1 cellular context compared by ENCODE assay signal in the genomic region with DNA sequence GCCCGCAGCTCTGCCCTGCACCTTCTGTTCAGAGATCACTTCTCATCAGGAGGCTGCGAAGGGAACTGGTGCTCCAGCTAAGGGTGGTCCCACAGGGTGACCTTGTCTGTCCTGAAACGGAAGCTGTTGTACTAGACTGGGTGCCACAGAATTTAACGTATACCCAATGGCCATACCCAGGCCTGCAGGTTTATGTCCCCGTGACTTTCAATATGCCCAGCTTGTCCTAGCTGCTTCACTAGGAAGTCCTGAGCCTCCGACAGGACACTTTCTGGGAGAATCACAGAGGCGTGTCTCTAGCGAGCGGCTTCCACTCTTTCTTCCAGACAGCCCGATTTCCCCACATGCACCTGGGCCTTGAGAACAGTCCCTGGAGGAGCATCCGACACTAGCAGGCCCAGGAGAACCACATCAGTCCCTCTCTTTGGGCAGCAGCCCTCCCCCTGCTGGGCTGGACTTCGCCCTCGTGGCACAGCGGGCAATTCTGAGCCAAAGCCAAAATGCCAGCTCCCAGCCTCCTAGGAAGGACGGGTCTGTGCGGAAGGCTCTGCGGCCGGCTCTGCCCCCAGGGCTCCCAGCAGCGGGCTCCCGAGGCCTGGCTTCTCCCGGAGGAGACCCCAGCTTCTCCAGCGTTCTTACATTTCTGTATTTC.
TF ChIP-seq lines count a peak whose summit lies in the region.

No MANE protein-coding gene starts in this region.

TF ChIP-seq in H1, 55 proteins besides CTCF, POLR2A, EP300 and RAD21:
- TF ChIP-seq, protein P1, sequence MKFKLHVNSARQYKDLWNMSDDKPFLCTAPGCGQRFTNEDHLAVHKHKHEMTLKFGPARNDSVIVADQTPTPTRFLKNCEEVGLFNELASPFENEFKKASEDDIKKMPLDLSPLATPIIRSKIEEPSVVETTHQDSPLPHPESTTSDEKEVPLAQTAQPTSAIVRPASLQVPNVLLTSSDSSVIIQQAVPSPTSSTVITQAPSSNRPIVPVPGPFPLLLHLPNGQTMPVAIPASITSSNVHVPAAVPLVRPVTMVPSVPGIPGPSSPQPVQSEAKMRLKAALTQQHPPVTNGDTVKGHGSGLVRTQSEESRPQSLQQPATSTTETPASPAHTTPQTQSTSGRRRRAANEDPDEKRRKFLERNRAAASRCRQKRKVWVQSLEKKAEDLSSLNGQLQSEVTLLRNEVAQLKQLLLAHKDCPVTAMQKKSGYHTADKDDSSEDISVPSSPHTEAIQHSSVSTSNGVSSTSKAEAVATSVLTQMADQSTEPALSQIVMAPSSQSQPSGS (IDR thresholded peaks at IDR 0.05; ENCODE audit: low read length) = no peak
- no peak for TF ChIP-seq TCF12 (IDR thresholded peaks at IDR 0.05; ENCODE audit: low read depth, low read length)
- no peak for TF ChIP-seq PHF8 (conservative IDR thresholded peaks at IDR 0.05; ENCODE audit: low read depth, low read length)
